ENCODE assay signal across 9 cellular contexts in the genomic region with DNA sequence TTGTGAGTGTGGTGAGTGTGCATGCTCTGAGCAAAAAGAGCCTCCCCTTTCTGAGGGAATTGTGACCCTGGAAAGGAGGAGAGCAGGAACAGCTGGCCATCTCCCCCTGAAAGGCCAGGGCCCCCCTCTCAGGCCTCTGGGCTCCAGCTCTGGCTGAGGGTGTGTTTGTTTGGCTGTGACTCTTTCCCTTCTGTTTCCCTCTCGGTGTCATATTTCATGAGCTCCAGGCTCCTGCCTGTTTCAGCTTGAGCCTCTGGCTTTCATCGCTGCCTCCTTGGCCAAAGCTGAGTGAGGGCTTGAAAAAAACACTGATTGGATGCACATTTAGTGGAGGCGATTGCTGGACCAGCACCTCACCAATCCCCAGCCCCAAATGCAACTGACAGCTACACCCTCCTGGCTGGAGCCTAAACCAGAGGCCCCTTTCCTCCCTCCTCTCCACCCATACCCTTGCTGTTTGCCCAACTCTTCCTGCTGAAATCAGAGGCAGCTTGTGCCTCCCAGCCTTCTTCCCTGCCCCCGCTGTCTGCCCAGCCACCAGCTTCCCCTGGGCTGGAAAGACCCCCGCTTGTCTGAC.
A peak's percentile ranks its signal among the peaks of the same experiment; 100 is the strongest.
DNase-seq lines count a peak whose midpoint lies in the region; ATAC-seq and TF ChIP-seq lines count a peak whose summit lies in the region.
"Had no signal": no experiment of that assay in that cellular context is flagged by ENCODE, and none has a peak within 500 bp of the region (broad histone marks: within the 10 kb centered on the region; RNA-seq: fewer than 3 reads in every experiment).

No MANE protein-coding gene starts in this region.

- no peaks in the 10 kb centered on the region for H3K36me3 Mint-ChIP-seq in Calu3 (ENCODE audit: insufficient read depth, unreplicated experiment)
- H3K36me3 Mint-ChIP-seq in brain, result no peaks in the 10 kb centered on the region

- DNase-seq in Calu3 (peak; percentile 62), NCI-H2107 treated with DMSO at 0.1 percent for 48 hours (lab: John Stamatoyannopoulos, UW; ENCODE audit: unreplicated experiment) (peak; percentile 91)

- H3K27me3 Mint-ChIP-seq in Calu3 (ENCODE audit: unreplicated experiment) (no peaks in the 10 kb centered on the region), brain (no peaks in the 10 kb centered on the region)

- H3K27ac Mint-ChIP-seq in Calu3 (ENCODE audit: unreplicated experiment) (peak overlapping the region; percentile 3), brain (peak overlapping the region; percentile 58 to 99 (median 90))

- CTCF ChIA-PET in Calu3 (lab: Charles Lee), result interaction anchor here (0.6 to 1.8 kb wide), 3 partner anchors 104 to 357 kb away, joined by 3 to 4 read pairs (median 3); no protein-coding TSS in a partner anchor

- H3K36me3 ChIP-seq in iPS-18a (ENCODE audit: control insufficient read depth, low read depth, low read length), result no peaks in the 10 kb centered on the region

- BruUV-seq in Calu3 (replicated peaks; lab: Mats Ljungman, UMichigan), result no TSS peak

- H3K9ac ChIP-seq in iPS-18a (ENCODE audit: low read length), result no peak overlapping the region

- TF ChIP-seq CTCF in Calu3 (IDR thresholded peaks at IDR 0.05; ENCODE audit: unreplicated experiment) (no peak), brain (conservative IDR thresholded peaks at IDR 0.05) (no peak)

- H3K9me3 ChIP-seq in iPS-18a (ENCODE audit: control insufficient read depth, low read depth, low read length), result no peaks in the 10 kb centered on the region

- H3K4me3 ChIP-seq in iPS-18a (ENCODE audit: low read length), result peak overlapping the region; percentile 23
- H3K4me3 ChIP-seq in skin epidermis, result no peak overlapping the region
- H3K4me3 ChIP-seq: GM12878 had no signal

- H3K4me3 Mint-ChIP-seq in Calu3 (ENCODE audit: low read depth, unreplicated experiment) (peak overlapping the region; percentile 3), brain (peak overlapping the region; percentile 52 to 72 (median 63))

- no peaks in the 10 kb centered on the region for H3K9me3 Mint-ChIP-seq in Calu3 (ENCODE audit: low read depth, unreplicated experiment)
- peaks cover 0 to 4% (median 0%) of the 10 kb centered on the region in 5 experiments for H3K9me3 Mint-ChIP-seq in brain

- H3K27me3 ChIP-seq in iPS-18a (ENCODE audit: control insufficient read depth, insufficient read depth, low read length), result no peaks in the 10 kb centered on the region

- no peak for ATAC-seq in HG03039 (IDR thresholded peaks at IDR 0.05; ENCODE audit: unreplicated experiment)
- no peak for ATAC-seq in HG02571 (IDR thresholded peaks at IDR 0.05; ENCODE audit: unreplicated experiment)
- no peak for ATAC-seq in GM18517 (IDR thresholded peaks at IDR 0.05; ENCODE audit: unreplicated experiment)

- peaks cover 22% of the 10 kb centered on the region for H3K4me1 ChIP-seq in iPS-18a (ENCODE audit: control insufficient read depth, low read depth, low read length)

- H3K4me1 Mint-ChIP-seq in Calu3 (ENCODE audit: low read depth, unreplicated experiment), result peaks cover 14% of the 10 kb centered on the region
- peaks cover 41% of the 10 kb centered on the region for H3K4me1 Mint-ChIP-seq in brain

- intact Hi-C loops in Calu3 (cut with micrococcal nuclease; ENCODE audit: unreplicated experiment), result no loop called here

- H3K27ac ChIP-seq in iPS-18a (ENCODE audit: low read length) (peak overlapping the region; percentile 8), skin epidermis (peak overlapping the region in 16 of 21 experiments; percentile 18 to 79 (median 60))
